In the genomic region with DNA sequence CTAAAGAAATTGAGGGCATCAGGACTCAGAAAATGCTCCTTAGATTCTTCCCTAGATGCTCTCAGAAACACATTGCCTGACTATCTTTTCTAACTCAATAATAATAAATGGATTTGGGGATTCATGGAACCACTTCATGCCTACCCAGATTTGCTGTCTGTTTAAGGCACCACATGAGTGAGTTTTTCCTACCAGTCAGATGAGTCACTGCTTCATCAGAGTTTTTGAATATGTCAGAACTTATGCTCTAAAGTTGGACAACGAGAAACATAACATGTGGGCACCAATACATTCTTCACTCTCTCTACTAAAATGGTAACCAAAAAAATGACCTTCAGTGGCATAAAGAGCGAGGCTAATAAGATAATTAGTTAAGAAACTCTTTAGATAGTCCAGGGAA, we compare ENCODE assay signal across 30 cellular contexts.
DNase-seq lines count a peak whose midpoint lies in the region; ATAC-seq and TF ChIP-seq lines count a peak whose summit lies in the region.
"Had no signal": no experiment of that assay in that cellular context is flagged by ENCODE, and none has a peak within 500 bp of the region (broad histone marks: within the 10 kb centered on the region; RNA-seq: fewer than 3 reads in every experiment).

No MANE protein-coding gene starts in this region.

- TF ChIP-seq CTCF in SK-N-SH (IDR thresholded peaks at IDR 0.05), result no peak

- H3K27me3 Mint-ChIP-seq in effector memory CD8-positive, alpha-beta T cell, result no peaks in the 10 kb centered on the region
- H3K27me3 Mint-ChIP-seq: activated CD4-positive, alpha-beta memory T cell treated with anti-CD3 and anti-CD28 coated beads for 36 hours; activated T-helper 17 cell treated with anti-CD3 and anti-CD28 coated beads, Interleukin-2, amount 50 U/mL, for 72 hours; CD4-positive, CD25-positive, alpha-beta regulatory T cell had no signal

- H3K4me1 ChIP-seq in SK-N-SH (ENCODE audit: control insufficient read depth in 1 of 2, insufficient read depth in 2 of 2, low read depth in 1 of 2, low read length in 1 of 2), result peaks cover 0 to 3% of the 10 kb centered on the region in 2 experiments; a peak in 2 of 4 replicates
- H3K4me1 ChIP-seq: lower lobe of right lung, Peyer's patch, SJCRH30, upper lobe of left lung had no signal

- WGBS in SK-N-SH (ENCODE audit: low lambda C conversion rate), result 21% methylated on average over 2 of the region's 2 CpGs

- no peak for TF ChIP-seq RAD21 in SK-N-SH (IDR thresholded peaks at IDR 0.05; ENCODE audit: low read length)

- no peak overlapping the region for H2AFZ ChIP-seq in SK-N-SH (ENCODE audit: low read depth)

- H3K4me1 Mint-ChIP-seq in effector memory CD8-positive, alpha-beta T cell (ENCODE audit: low read depth in 2 of 2), result no peaks in the 10 kb centered on the region
- H3K4me1 Mint-ChIP-seq: activated T-helper 17 cell treated with anti-CD3 and anti-CD28 coated beads, Interleukin-2, amount 50 U/mL, for 72 hours; CD4-positive, CD25-positive, alpha-beta regulatory T cell; nephron progenitor cell had no signal

- no peak for TF ChIP-seq EP300 in SK-N-SH (IDR thresholded peaks at IDR 0.05; ENCODE audit: borderline replicate concordance in 1 of 2, low read depth in 1 of 2, low read length in 1 of 2)

- H3K4me3 Mint-ChIP-seq in effector memory CD8-positive, alpha-beta T cell, result no peak overlapping the region
- H3K4me3 Mint-ChIP-seq: activated CD4-positive, alpha-beta memory T cell treated with anti-CD3 and anti-CD28 coated beads for 36 hours; activated T-helper 17 cell treated with anti-CD3 and anti-CD28 coated beads, Interleukin-2, amount 50 U/mL, for 72 hours; CD4-positive, CD25-positive, alpha-beta regulatory T cell; nephron progenitor cell had no signal

- no peaks in the 10 kb centered on the region for H3K9me2 ChIP-seq in SK-N-SH

- H4K20me1 ChIP-seq in SK-N-SH (ENCODE audit: insufficient read depth), result no peaks in the 10 kb centered on the region

- DNase-seq in HPDE6-E6E7 (ENCODE audit: extremely low spot score), result peak; percentile 6
- DNase-seq in SK-N-SH, result no peak
- peak; percentile 18 for DNase-seq in fibroblast of gingiva (ENCODE audit: low read depth)
- DNase-seq in stromal cell of bone marrow (ENCODE audit: low read depth), result peak; percentile 75
- no peak for DNase-seq in effector memory CD8-positive, alpha-beta T cell
- DNase-seq in NCI-H1694 (lab: John Stamatoyannopoulos, UW), result no peak
- DNase-seq: activated CD4-positive, alpha-beta memory T cell treated with anti-CD3 and anti-CD28 coated beads for 36 hours; activated CD8-positive, alpha-beta memory T cell treated with anti-CD3 and anti-CD28 coated beads, Interleukin-2, amount 50 U/mL, for 48 hours; activated naive CD4-positive, alpha-beta T cell treated with anti-CD3 and anti-CD28 coated beads, Interleukin-2, amount 50 U/mL, for 16 hours; CD4-positive, CD25-positive, alpha-beta regulatory T cell; central memory CD4-positive, alpha-beta T cell; head of caudate nucleus; Kasumi-1; kidney glomerular epithelial cell; lower lobe of right lung; NCI-H1048; NCI-H1930; NCI-H526; nephron progenitor cell; Peyer's patch; right cardiac atrium; SJCRH30; stimulated activated CD4-positive, alpha-beta T cell treated with anti-CD3 and anti-CD28 coated beads, Interleukin-2, amount 100 ng/mL, for 48 hours; T-helper 1 cell; upper lobe of left lung had no signal

- H3F3A ChIP-seq in SK-N-SH (replicated peaks; ENCODE audit: insufficient read depth), result no peaks in the 10 kb centered on the region

- no peak overlapping the region for H3K9ac ChIP-seq in SK-N-SH

- no peaks in the 10 kb centered on the region for H3K36me3 ChIP-seq in SK-N-SH (replicated peaks in 1 of 2; ENCODE audit: control insufficient read depth in 1 of 2, insufficient read depth in 2 of 2, low read length in 1 of 2)
- H3K36me3 ChIP-seq: lower lobe of right lung, Peyer's patch, SJCRH30, upper lobe of left lung had no signal

- no peaks in the 10 kb centered on the region for H3K9me3 ChIP-seq in SK-N-SH
- H3K9me3 ChIP-seq: lower lobe of right lung, Peyer's patch, SJCRH30, upper lobe of left lung had no signal

- H3K27me3 ChIP-seq in SK-N-SH (ENCODE audit: insufficient read depth), result no peaks in the 10 kb centered on the region
- H3K27me3 ChIP-seq: Peyer's patch, SJCRH30, upper lobe of left lung had no signal

- POLR2A ChIA-PET in SK-N-SH (lab: Yijun Ruan, JAX), result no interaction called here

- CTCF ChIA-PET in SK-N-SH (lab: Yijun Ruan, JAX), result interaction anchor here (1.2 to 1.3 kb wide), 2 partner anchors 9 to 234 kb away, joined by 3 read pairs; no protein-coding TSS in a partner anchor

- no peak overlapping the region for H3K27ac ChIP-seq in SK-N-SH (ENCODE audit: low read depth in 2 of 2, low read length in 1 of 2)
- H3K27ac ChIP-seq: lower lobe of right lung, Peyer's patch, SJCRH30, upper lobe of left lung had no signal

- no peaks in the 10 kb centered on the region for H3K79me2 ChIP-seq in SK-N-SH (ENCODE audit: insufficient read depth)

- no peak overlapping the region for H3K27ac Mint-ChIP-seq in effector memory CD8-positive, alpha-beta T cell
- H3K27ac Mint-ChIP-seq: activated CD4-positive, alpha-beta memory T cell treated with anti-CD3 and anti-CD28 coated beads for 36 hours; activated T-helper 17 cell treated with anti-CD3 and anti-CD28 coated beads, Interleukin-2, amount 50 U/mL, for 72 hours; CD4-positive, CD25-positive, alpha-beta regulatory T cell; nephron progenitor cell had no signal

- peaks cover 0 to 5% of the 10 kb centered on the region in 2 donors for H3K9me3 Mint-ChIP-seq in effector memory CD8-positive, alpha-beta T cell
- H3K9me3 Mint-ChIP-seq: activated CD4-positive, alpha-beta memory T cell treated with anti-CD3 and anti-CD28 coated beads for 36 hours; nephron progenitor cell had no signal

- no peak for ATAC-seq in effector memory CD8-positive, alpha-beta T cell (replicated peaks)
- no peak for ATAC-seq in GM18868 (IDR thresholded peaks at IDR 0.05; ENCODE audit: unreplicated experiment)
- ATAC-seq: activated CD4-positive, CD25-positive, alpha-beta regulatory T cell treated with anti-CD3 and anti-CD28 coated beads, Interleukin-2, amount 50 U/mL, for 24 hours; activated T-helper 17 cell treated with anti-CD3 and anti-CD28 coated beads, Interleukin-2, amount 50 U/mL, for 72 hours; GM12878; HepG2; lower lobe of right lung; right cardiac atrium had no signal

- no peaks in the 10 kb centered on the region for H3K36me3 Mint-ChIP-seq in effector memory CD8-positive, alpha-beta T cell (ENCODE audit: insufficient read depth)
- H3K36me3 Mint-ChIP-seq: activated CD4-positive, alpha-beta memory T cell treated with anti-CD3 and anti-CD28 coated beads for 36 hours; CD4-positive, CD25-positive, alpha-beta regulatory T cell had no signal

- H3K4me3 ChIP-seq in SK-N-SH (ENCODE audit: low read depth in 2 of 2, low read length in 1 of 2), result no peak overlapping the region
- H3K4me3 ChIP-seq: GM12878, lower lobe of right lung, Peyer's patch, SJCRH30, upper lobe of left lung had no signal

- no peak overlapping the region for H3K4me2 ChIP-seq in SK-N-SH

TF ChIP-seq in SK-N-SH, 30 proteins besides CTCF, POLR2A, EP300 and RAD21 (continues in another document):
- TF ChIP-seq REST (IDR thresholded peaks at IDR 0.05; ENCODE audit: low read depth, low read length) (no peak), TEAD4 (IDR thresholded peaks at IDR 0.05; ENCODE audit: borderline replicate concordance, insufficient read depth) (no peak), FOSL2 (IDR thresholded peaks at IDR 0.05; ENCODE audit: borderline replicate concordance, low read depth) (peak; percentile 15; the same call in 1 of the 2 replicates), MAX (IDR thresholded peaks at IDR 0.05; ENCODE audit: low read depth) (no peak)
- TF ChIP-seq, protein P1, sequence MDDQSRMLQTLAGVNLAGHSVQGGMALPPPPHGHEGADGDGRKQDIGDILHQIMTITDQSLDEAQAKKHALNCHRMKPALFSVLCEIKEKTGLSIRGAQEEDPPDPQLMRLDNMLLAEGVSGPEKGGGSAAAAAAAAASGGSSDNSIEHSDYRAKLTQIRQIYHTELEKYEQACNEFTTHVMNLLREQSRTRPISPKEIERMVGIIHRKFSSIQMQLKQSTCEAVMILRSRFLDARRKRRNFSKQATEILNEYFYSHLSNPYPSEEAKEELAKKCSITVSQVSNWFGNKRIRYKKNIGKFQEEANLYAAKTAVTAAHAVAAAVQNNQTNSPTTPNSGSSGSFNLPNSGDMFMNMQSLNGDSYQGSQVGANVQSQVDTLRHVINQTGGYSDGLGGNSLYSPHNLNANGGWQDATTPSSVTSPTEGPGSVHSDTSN (IDR thresholded peaks at IDR 0.05), result 0 out of 2 replicates have a peak, but pooled peaks have one; percentile 16

Comparison
In these comparisons a context has a peak if more than half of its experiments do, and no peak if none do; other contexts are left out.
1. DNase-seq: peak in HPDE6-E6E7 (single experiment), fibroblast of gingiva (single experiment) and stromal cell of bone marrow (single experiment); none in SK-N-SH (single experiment), effector memory CD8-positive, alpha-beta T cell (0 of 3) and NCI-H1694 (single experiment).